1 cellular context compared by ENCODE assay signal in genomic region chr2:169765523-169765922, GRCh38.
TF ChIP-seq lines count a peak whose summit lies in the region.

No MANE protein-coding gene starts in this region.

TF ChIP-seq in IMR-90, 13 proteins besides CTCF, POLR2A, EP300 and RAD21:
- TF ChIP-seq FOS (IDR thresholded peaks at IDR 0.05; ENCODE audit: low read depth, low read length), result no peak
- no peak for TF ChIP-seq CEBPB (IDR thresholded peaks at IDR 0.05; ENCODE audit: low read depth, low read length)
- no peak for TF ChIP-seq RFX5 (IDR thresholded peaks at IDR 0.05; ENCODE audit: low read depth, low read length)
- TF ChIP-seq ELK1 (IDR thresholded peaks at IDR 0.05; ENCODE audit: borderline replicate concordance, low read depth, low read length), result no peak
- no peak for TF ChIP-seq MAZ (IDR thresholded peaks at IDR 0.05; ENCODE audit: borderline replicate concordance, low read depth, low read length)
- TF ChIP-seq MAFK (IDR thresholded peaks at IDR 0.05; ENCODE audit: low read depth, low read length), result no peak
- TF ChIP-seq MXI1 (IDR thresholded peaks at IDR 0.05; ENCODE audit: borderline replicate concordance, low read depth, low read length), result no peak
- TF ChIP-seq RCOR1 (IDR thresholded peaks at IDR 0.05; ENCODE audit: insufficient replicate concordance, low read length), result no peak
- no peak for TF ChIP-seq NFE2L2 (IDR thresholded peaks at IDR 0.05; ENCODE audit: low read depth, low read length)
- TF ChIP-seq USF2 (IDR thresholded peaks at IDR 0.05; ENCODE audit: low read depth, low read length), result no peak
- no peak for TF ChIP-seq SMC3 (IDR thresholded peaks at IDR 0.05; ENCODE audit: low read depth, low read length)
- no peak for TF ChIP-seq CHD1 (IDR thresholded peaks at IDR 0.05; ENCODE audit: low read depth, low read length)
- TF ChIP-seq BHLHE40 (IDR thresholded peaks at IDR 0.05; ENCODE audit: low read depth, low read length), result no peak
